19 cellular contexts compared by ENCODE assay signal in the genomic region with DNA sequence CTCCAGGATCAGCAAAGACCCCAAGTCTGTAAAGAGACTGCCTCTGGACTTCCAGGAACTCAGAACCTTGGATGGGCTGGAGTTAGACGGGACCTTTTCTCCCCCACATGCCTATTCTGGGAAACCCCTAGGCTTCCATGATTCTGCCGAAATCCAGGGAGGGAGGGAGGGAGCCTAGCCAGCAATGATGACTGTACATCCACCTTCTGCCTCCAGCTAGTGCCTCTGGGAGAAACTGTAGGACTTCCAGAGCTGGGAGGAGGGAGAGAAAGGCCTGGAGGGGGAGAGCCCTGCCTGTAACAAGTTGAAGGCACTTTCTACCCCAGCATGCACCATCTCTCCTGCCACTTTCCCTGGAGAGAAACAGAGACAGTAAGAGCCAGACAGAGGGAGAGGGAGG. TPM values are rescaled to one million over a fixed set of nuclear protein-coding genes. Genes with fewer than 3 reads are reported as not detected.
A peak's percentile ranks its signal among the peaks of the same experiment; 100 is the strongest.
DNase-seq lines count a peak whose midpoint lies in the region; ATAC-seq and TF ChIP-seq lines count a peak whose summit lies in the region.
"Had no signal": no experiment of that assay in that cellular context is flagged by ENCODE, and none has a peak within 500 bp of the region (broad histone marks: within the 10 kb centered on the region; RNA-seq: fewer than 3 reads in every experiment).

No MANE protein-coding gene starts in this region.

- ATAC-seq in left lung, result peak; percentile 14
- ATAC-seq in GM19455 (IDR thresholded peaks at IDR 0.05; ENCODE audit: unreplicated experiment), result no peak

- no peak for TF ChIP-seq CTCF in left lung (IDR thresholded peaks at IDR 0.05)

- peaks cover 0 to 9% of the 10 kb centered on the region in 2 donors for H3K9me3 ChIP-seq in left lung
- peaks cover 6% of the 10 kb centered on the region for H3K9me3 ChIP-seq in effector memory CD4-positive, alpha-beta T cell (ENCODE audit: control insufficient read depth, low read length)
- H3K9me3 ChIP-seq: SJSA1 had no signal

- no peak overlapping the region for H3K27ac ChIP-seq in left lung
- H3K27ac ChIP-seq in effector memory CD4-positive, alpha-beta T cell (ENCODE audit: insufficient read depth, low read length, poor library complexity, severe bottlenecking), result no peak overlapping the region
- H3K27ac ChIP-seq: BLaER1, SJSA1 had no signal

- H3K4me1 ChIP-seq in left lung, result peaks cover 0 to 2% of the 10 kb centered on the region in 2 donors
- H3K4me1 ChIP-seq in effector memory CD4-positive, alpha-beta T cell (ENCODE audit: control insufficient read depth, insufficient read depth, low read length, poor library complexity, severe bottlenecking), result no peaks in the 10 kb centered on the region
- H3K4me1 ChIP-seq: SJSA1 had no signal

- no peaks in the 10 kb centered on the region for H3K36me3 ChIP-seq in left lung
- H3K36me3 ChIP-seq in effector memory CD4-positive, alpha-beta T cell (ENCODE audit: control insufficient read depth, insufficient read depth, low read length), result no peaks in the 10 kb centered on the region
- H3K36me3 ChIP-seq: BLaER1, SJSA1 had no signal

- intact Hi-C loops in left lung (cut with DNase I), result no loop called here

- no peak overlapping the region for H3K4me3 ChIP-seq in left lung
- H3K4me3 ChIP-seq in effector memory CD4-positive, alpha-beta T cell (ENCODE audit: insufficient read depth, low read depth, low read length, poor library complexity, severe bottlenecking), result no peak overlapping the region
- H3K4me3 ChIP-seq: BLaER1, SJSA1 had no signal

- H3K27me3 ChIP-seq in left lung, result peaks cover 4 to 67% of the 10 kb centered on the region in 2 donors
- H3K27me3 ChIP-seq in effector memory CD4-positive, alpha-beta T cell (replicated peaks; ENCODE audit: control insufficient read depth, insufficient read depth, low read length, poor library complexity, severe bottlenecking), result peaks cover 4% of the 10 kb centered on the region
- H3K27me3 ChIP-seq: BLaER1, SJSA1 had no signal

- DNase-seq in AG08395 (ENCODE audit: low spot score), result peak; percentile 75
- peak; percentile 31 for DNase-seq in LHCN-M2 (ENCODE audit: low read depth)
- peak; percentile 79 for DNase-seq in amniotic epithelial cell (ENCODE audit: low read depth)
- DNase-seq in left lung, result no peak
- no peak for DNase-seq in DMS114 treated with DMSO at 0.1 percent for 48 hours (lab: John Stamatoyannopoulos, UW; ENCODE audit: unreplicated experiment)
- DNase-seq in NCI-H345 (lab: John Stamatoyannopoulos, UW), result no peak
- no peak for DNase-seq in effector memory CD4-positive, alpha-beta T cell
- DNase-seq: Calu3; CD4-positive, alpha-beta memory T cell; DMS53; EL; MV-4-11; NCI-H1694 treated with DMSO at 0.1 percent for 48 hours; NCI-H524 treated with DMSO at 0.1 percent for 48 hours had no signal

RNA-seq across cellular contexts. Expression of a gene that starts 6.0 kb away (rescaled TPM):
- total RNA-seq in LHCN-M2 (2014; rRNA removed) (59.1 and 139 TPM in 2 replicates), left lung (under 1 TPM; 0.26 to 0.50 TPM)
- polyA plus RNA-seq in LHCN-M2 (2012), result 1.6 TPM
- total RNA-seq: A172; Calu3; CD4-positive, alpha-beta memory T cell; H4; SJSA1 had no signal
- polyA plus RNA-seq: CD4-positive, alpha-beta memory T cell had no signal

RNA-seq across cellular contexts. Expression of a gene that starts 21.9 kb away (rescaled TPM):
- 9.7 and 10.9 TPM in 2 replicates for total RNA-seq in LHCN-M2 (2014; rRNA removed)
- polyA plus RNA-seq in LHCN-M2 (2012), result 4.5 TPM
- 100 to 1,000 TPM in 1 of 2 donors, 10 to 100 TPM in 1; 20.0 to 193 TPM for total RNA-seq in left lung
- total RNA-seq: A172; Calu3; CD4-positive, alpha-beta memory T cell; SJSA1 had no signal

RNA-seq across cellular contexts. Expression of a gene that starts 31.2 kb away (rescaled TPM):
- total RNA-seq in LHCN-M2 (2014; rRNA removed), result 0.40 and 1.8 TPM in 2 replicates
- polyA plus RNA-seq in LHCN-M2 (2012), result not detected
- total RNA-seq in left lung, result 10 to 100 TPM in 1 of 2 donors, 1 to 10 TPM in 1; 5.9 to 41.7 TPM
- total RNA-seq: A172; Calu3; CD4-positive, alpha-beta memory T cell; SJSA1 had no signal
- polyA plus RNA-seq: CD4-positive, alpha-beta memory T cell had no signal

RNA-seq across cellular contexts. Expression of a gene that starts 36.7 kb away (rescaled TPM):
- total RNA-seq in LHCN-M2 (2014; rRNA removed), result 12.9 and 27.3 TPM in 2 replicates
- polyA plus RNA-seq in LHCN-M2 (2012), result 15.1 TPM
- 10 to 100 TPM; 15.9 to 27.3 TPM for total RNA-seq in left lung

Comparison
In these comparisons a context has a peak if more than half of its experiments do, and no peak if none do; other contexts are left out.
1. DNase-seq: peak in AG08395 (single experiment), LHCN-M2 (single experiment) and amniotic epithelial cell (single experiment); none in left lung (0 of 2), DMS114 treated with DMSO at 0.1 percent for 48 hours (single experiment), NCI-H345 (single experiment) and effector memory CD4-positive, alpha-beta T cell (0 of 3).
2. RNA of a gene that starts 6.0 kb away (total RNA-seq): 59.1 to 139 TPM in LHCN-M2; 0.26 to 0.50 TPM in left lung; every median in the first group is over 10 times any median in the second.